In genomic region chr4:88539322-88540068, GRCh38 we compare ENCODE assay signal across 8 cellular contexts. TPM values are rescaled to one million over a fixed set of nuclear protein-coding genes. Genes with fewer than 3 reads are reported as not detected.
DNase-seq lines count a peak whose midpoint lies in the region; ATAC-seq and TF ChIP-seq lines count a peak whose summit lies in the region.
"Not testable (repeated sequence)": the region's sequence is repeated elsewhere in the genome, so short reads cannot be mapped to it uniquely, and the experiment has no call there.

No MANE protein-coding gene starts in this region.

- not testable (repeated sequence) for H3K27me3 ChIP-seq in upper lobe of left lung

- not testable (repeated sequence) for H3K27ac Mint-ChIP-seq in endothelial cell (ENCODE audit: unreplicated experiment)

- H3K4me1 ChIP-seq in upper lobe of left lung, result not testable (repeated sequence)

- not testable (repeated sequence) for H3K4me3 Mint-ChIP-seq in endothelial cell (ENCODE audit: unreplicated experiment)

- H3K27ac ChIP-seq in upper lobe of left lung, result not testable (repeated sequence)

- intact Hi-C loops in lower leg skin (cut with DNase I; ENCODE audit: low total_unique reads), result not testable (repeated sequence)

- TF ChIP-seq EP300 in upper lobe of left lung (IDR thresholded peaks at IDR 0.05), result not testable (repeated sequence)

- H3K36me3 Mint-ChIP-seq in endothelial cell (ENCODE audit: low read depth, unreplicated experiment), result not testable (repeated sequence)

- DNase-seq in GDM1 (lab: John Stamatoyannopoulos, UW) (peak; percentile 63), NCI-H1092 (lab: John Stamatoyannopoulos, UW) (peak; percentile 17), T-helper 9 cell (peak; percentile 64), endothelial cell (ENCODE audit: low spot score) (peak; percentile 81), lower leg skin (ENCODE audit: low spot score in 2 of 2) (peak; percentile 52 to 92), upper lobe of left lung (peak in 1 of 2 donors; percentile 87)
- peak; percentile 61 for DNase-seq in activated T-helper 9 cell treated with anti-CD3 and anti-CD28 coated beads, Interleukin-2, amount 50 U/mL, for 16 hours (ENCODE audit: low read depth)
- DNase-seq in stimulated activated CD4-positive, alpha-beta T cell treated with anti-CD3 and anti-CD28 coated beads, Interleukin-15, amount 100 ng/mL, for 1 hour (ENCODE audit: low read depth in 1 of 2, low spot score in 1 of 2), result peak; percentile 49

- WGBS in lower leg skin, 2 donors, result 27 to 41% methylated on average over 9 of the region's 9 CpGs
- WGBS in upper lobe of left lung, 2 donors, result 19 to 33% methylated on average over 3 to 9 of the region's 9 CpGs

- not testable (repeated sequence) for H3K36me3 ChIP-seq in upper lobe of left lung

- H3K9me3 Mint-ChIP-seq in endothelial cell (ENCODE audit: unreplicated experiment), result not testable (repeated sequence)

- TF ChIP-seq POLR2A in lower leg skin (IDR thresholded peaks at IDR 0.05); upper lobe of left lung (IDR thresholded peaks at IDR 0.05): not testable (repeated sequence)

- not testable (repeated sequence) for H3K9me3 ChIP-seq in upper lobe of left lung

- peak; percentile 74 for TF ChIP-seq CTCF in endothelial cell (IDR thresholded peaks at IDR 0.05; ENCODE audit: unreplicated experiment)
- not testable (repeated sequence) for TF ChIP-seq CTCF in lower leg skin (IDR thresholded peaks at IDR 0.05)
- peak; percentile 67 to 82 (median 76) for TF ChIP-seq CTCF in upper lobe of left lung (IDR thresholded peaks at IDR 0.05)

- ATAC-seq in upper lobe of left lung (ENCODE audit: low FRiP score in 2 of 2), result not testable (repeated sequence)

- H3K4me3 ChIP-seq in lower leg skin (ENCODE audit: low read depth, poor library complexity, severe bottlenecking); upper lobe of left lung: not testable (repeated sequence)

- not testable (repeated sequence) for H3K4me1 Mint-ChIP-seq in endothelial cell (ENCODE audit: unreplicated experiment)

- H3K27me3 Mint-ChIP-seq in endothelial cell (ENCODE audit: unreplicated experiment), result not testable (repeated sequence)

RNA-seq across cellular contexts. Expression of gene PYURF, which starts 15.9 kb away (rescaled TPM):
- total RNA-seq in endothelial cell (ENCODE audit: unreplicated experiment) (49.8 TPM), lower leg skin (100 to 1,000 TPM in 1 of 4 donors, 10 to 100 TPM in 3; 83.8 to 110 (median 85.7) TPM), upper lobe of left lung (10 to 100 TPM; 24.1 to 71.4 (median 62.0) TPM)

RNA-seq across cellular contexts. Expression of gene HERC3, which starts 52.8 kb away (rescaled TPM):
- total RNA-seq in endothelial cell (ENCODE audit: unreplicated experiment) (8.0 TPM), lower leg skin (10 to 100 TPM; 49.6 to 64.3 (median 52.2) TPM), upper lobe of left lung (100 to 1,000 TPM in 1 of 6 donors, 10 to 100 TPM in 5; 37.5 to 103 (median 49.7) TPM)
